In the genomic region with DNA sequence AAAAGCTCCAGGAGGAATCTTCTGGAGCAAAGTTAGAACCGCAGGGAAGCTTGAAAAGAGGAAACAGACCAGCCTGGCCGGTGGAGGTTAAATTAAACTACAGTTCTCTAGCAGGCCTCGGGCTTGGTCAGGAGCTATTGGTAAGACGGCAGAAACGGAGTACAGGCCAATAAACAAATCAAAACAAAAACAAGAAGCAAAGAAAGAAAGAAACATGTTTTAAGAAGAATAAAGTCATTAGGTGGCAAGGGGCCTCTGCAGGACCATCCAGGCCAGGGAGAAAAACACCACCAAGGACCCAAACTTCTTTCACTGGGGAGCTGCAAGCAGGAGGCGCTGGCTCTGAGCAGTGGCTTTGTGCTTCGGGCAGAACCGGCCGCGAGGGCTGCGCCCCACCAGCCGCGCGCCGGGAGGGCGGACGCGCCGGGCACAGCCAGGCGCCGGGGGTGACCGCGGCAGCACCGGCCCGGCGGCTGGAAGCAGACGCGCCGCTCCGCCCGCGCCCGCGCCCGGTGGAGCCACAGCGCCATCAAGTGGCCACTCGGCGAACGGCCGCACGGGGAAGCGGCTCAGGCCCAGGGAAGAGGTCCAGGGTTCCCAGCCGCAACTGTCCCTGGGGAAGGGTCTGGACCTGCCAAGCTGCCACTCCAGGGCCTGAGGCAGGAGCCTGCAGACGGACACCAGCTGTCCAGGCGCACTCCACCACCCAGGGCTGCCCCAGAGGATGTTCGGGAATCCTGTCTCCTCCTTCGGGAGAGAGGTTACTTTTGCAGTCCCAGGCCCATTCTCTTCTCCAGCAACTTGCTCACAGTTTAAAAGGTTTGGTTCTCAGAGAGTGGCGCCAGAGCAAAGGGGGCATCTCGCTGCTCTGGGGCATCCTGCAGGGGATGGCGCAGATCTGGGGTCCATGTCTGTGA, we compare ENCODE assay signal across 8 cellular contexts.
A peak's percentile ranks its signal among the peaks of the same experiment; 100 is the strongest.
DNase-seq lines count a peak whose midpoint lies in the region; ATAC-seq, FAIRE-seq and TF ChIP-seq lines count a peak whose summit lies in the region.

No MANE protein-coding gene starts in this region.

- 11 to 28% (median 18%) methylated on average over 18 to 50 of the region's 50 CpGs for WGBS in adrenal gland, 4 donors
- 18% methylated on average over 18 of the region's 50 CpGs for whole genome bisulfite sequencing in prostate gland

- H3K9me2 ChIP-seq in Loucy (replicated peaks; ENCODE audit: low read depth, low read length): no peaks in the 10 kb centered on the region

- peak overlapping the region; percentile 26 for H3K4me2 ChIP-seq in Loucy (ENCODE audit: low read depth, low read length, poor library complexity, severe bottlenecking)

- H3K36me3 ChIP-seq in Loucy (ENCODE audit: insufficient read depth, low read length) (no peaks in the 10 kb centered on the region), adrenal gland (replicated peaks in 1 of 2) (no peaks in the 10 kb centered on the region), prostate gland (no peaks in the 10 kb centered on the region)

- ATAC-seq in left cardiac atrium: peak; percentile 97

- H2AFZ ChIP-seq in Loucy (ENCODE audit: low read length): peak overlapping the region; percentile 74

- H3K9me3 ChIP-seq in Loucy (ENCODE audit: insufficient read depth, low read depth, low read length) (no peaks in the 10 kb centered on the region), adrenal gland (replicated peaks in 1 of 3) (no peaks in the 10 kb centered on the region), prostate gland (no peaks in the 10 kb centered on the region)

- no peak overlapping the region for H3K4me3 ChIP-seq in Loucy (ENCODE audit: low read length, poor library complexity, severe bottlenecking)
- no peak overlapping the region for H3K4me3 ChIP-seq in adrenal gland
- H3K4me3 ChIP-seq in prostate gland: no peak overlapping the region

- no peaks in the 10 kb centered on the region for H3F3A ChIP-seq in Loucy (ENCODE audit: low read depth)

- peak; percentile 87 for DNase-seq in GM10266 (ENCODE audit: extremely low spot score)
- peak; percentile 97 for DNase-seq in H54 (ENCODE audit: insufficient read length, low spot score)
- peak; percentile 43 for DNase-seq in SKM-1 treated with dmso at 0.1 percent for 144 hours (lab: John Stamatoyannopoulos, UW; ENCODE audit: unreplicated experiment)
- DNase-seq in adrenal gland: peak; percentile 36 to 79 (median 56)
- DNase-seq in left cardiac atrium: peak; percentile 69
- peak; percentile 48 for DNase-seq in prostate gland (ENCODE audit: low spot score)
- no peak for DNase-seq in cerebellar nuclear complex (lab: John Stamatoyannopoulos, UW)

- H3K9ac ChIP-seq in Loucy (ENCODE audit: low read depth, low read length, poor library complexity, severe bottlenecking): no peak overlapping the region

- intact Hi-C loops in adrenal gland (cut with DNase I): loop anchor here in 1 of 2 donors (5.0 to 10.0 kb wide), 4 partner anchors 425 to 1903 kb away; no protein-coding TSS in a partner anchor
- intact Hi-C loops in left cardiac atrium (cut with DNase I): loop anchor here (2.0 to 10.0 kb wide), 6 partner anchors 415 to 1908 kb away; partner anchors contain the start of gene SOX9 (in 1 of the 2)
- intact Hi-C loops in prostate gland (cut with DNase I): loop anchor here (2.0 to 5.0 kb wide), 2 partner anchors 1773 to 1903 kb away; no protein-coding TSS in a partner anchor

- H3K4me1 ChIP-seq in Loucy (ENCODE audit: insufficient read depth, low read length, poor library complexity, severe bottlenecking) (no peaks in the 10 kb centered on the region), adrenal gland (replicated peaks in 1 of 2) (no peaks in the 10 kb centered on the region), prostate gland (replicated peaks) (no peaks in the 10 kb centered on the region)

- H3K27ac ChIP-seq in adrenal gland (no peak overlapping the region), prostate gland (peak overlapping the region in 1 of 2 donors; percentile 53)

- H4K20me1 ChIP-seq in Loucy (ENCODE audit: insufficient read depth, low read length, poor library complexity, severe bottlenecking): no peaks in the 10 kb centered on the region

- no peak for FAIRE-seq in H54 (lab: Jason Lieb, UNC)

- H3K27me3 ChIP-seq in Loucy (ENCODE audit: insufficient read depth, low read length, poor library complexity, severe bottlenecking) (no peaks in the 10 kb centered on the region), adrenal gland (no peaks in the 10 kb centered on the region), prostate gland (replicated peaks; ENCODE audit: insufficient read depth) (no peaks in the 10 kb centered on the region)

- no peaks in the 10 kb centered on the region for H3K79me2 ChIP-seq in Loucy (ENCODE audit: insufficient read depth, low read length)

- TF ChIP-seq CTCF in GM10266 (IDR thresholded peaks at IDR 0.05; ENCODE audit: control insufficient read depth, insufficient read depth, low read depth, missing control alignments): peak; percentile 97
- peak; percentile 63 for TF ChIP-seq CTCF in Loucy (conservative IDR thresholded peaks at IDR 0.05; ENCODE audit: low read length)
- peak; percentile 55 to 99 (median 80) for TF ChIP-seq CTCF in adrenal gland (IDR thresholded peaks at IDR 0.05)
- peak; percentile 85 to 98 (median 91) for TF ChIP-seq CTCF in prostate gland (IDR thresholded peaks at IDR 0.05)

- no peak for TF ChIP-seq POLR2A in H54 (IDR thresholded peaks at IDR 0.05; ENCODE audit: low read depth, low read length)
- TF ChIP-seq POLR2A in adrenal gland (IDR thresholded peaks at IDR 0.05): no peak
- TF ChIP-seq POLR2A in prostate gland (IDR thresholded peaks at IDR 0.05): no peak

Comparison
In these comparisons a context has a peak if more than half of its experiments do, and no peak if none do; other contexts are left out.
1. DNase-seq: peak in GM10266 (single experiment), H54 (single experiment), SKM-1 treated with dmso at 0.1 percent for 144 hours (single experiment), adrenal gland (7 of 7), left cardiac atrium (single experiment) and prostate gland (single experiment); none in cerebellar nuclear complex (0 of 2).
2. Peak in every context shown above with its lines, with median percentiles within 50 percentile points of each other: CTCF ChIP-seq.